ENCODE assay signal across 18 cellular contexts in genomic region chr9:77582572-77583365, GRCh38.
DNase-seq lines count a peak whose midpoint lies in the region; ATAC-seq and TF ChIP-seq lines count a peak whose summit lies in the region.
"Had no signal": no experiment of that assay in that cellular context is flagged by ENCODE, and none has a peak within 500 bp of the region (broad histone marks: within the 10 kb centered on the region; RNA-seq: fewer than 3 reads in every experiment).

No MANE protein-coding gene starts in this region.

- H3K4me3 Mint-ChIP-seq in GM23338 (no peak overlapping the region), WTC11 (no peak overlapping the region), nephron (no peak overlapping the region)
- H3K4me3 Mint-ChIP-seq: CD8-positive, alpha-beta T cell; H9 had no signal

- H3K27me3 ChIP-seq in GM23338 (ENCODE audit: insufficient read depth): no peaks in the 10 kb centered on the region
- H3K27me3 ChIP-seq: BLaER1 treated with 17β-estradiol and CSF1 and Interleukin-3, amounts not matched to agents 10 nM and 100 nM had no signal

- H3K36me3 ChIP-seq in GM23338 (ENCODE audit: insufficient read depth): no peaks in the 10 kb centered on the region
- H3K36me3 ChIP-seq: BLaER1 treated with 17β-estradiol and CSF1 and Interleukin-3, amounts not matched to agents 10 nM and 100 nM had no signal

- H3K9me3 Mint-ChIP-seq in GM23338 (peaks cover 2% of the 10 kb centered on the region; the same call in 1 of the 3 replicates), WTC11 (peaks cover 18% of the 10 kb centered on the region), nephron (no peaks in the 10 kb centered on the region)
- H3K9me3 Mint-ChIP-seq: CD8-positive, alpha-beta T cell; H9 had no signal

- H3K27me3 Mint-ChIP-seq in GM23338 (ENCODE audit: insufficient read depth, low read depth, poor library complexity): peaks cover 11% of the 10 kb centered on the region
- H3K27me3 Mint-ChIP-seq in WTC11 (ENCODE audit: low read depth): no peaks in the 10 kb centered on the region
- no peaks in the 10 kb centered on the region for H3K27me3 Mint-ChIP-seq in nephron (ENCODE audit: low read depth)

- H3K4me1 Mint-ChIP-seq in GM23338 (peaks cover 57% of the 10 kb centered on the region), WTC11 (peaks cover 69% of the 10 kb centered on the region), nephron (peaks cover 36% of the 10 kb centered on the region)

- POLR2A ChIA-PET in WTC11 (lab: Charles Lee): interaction anchor here (0.9 kb wide), 1 partner anchor 14 kb away, joined by 3 read pairs; no protein-coding TSS in a partner anchor
- POLR2A ChIA-PET in GM10248 (lab: Yijun Ruan, JAX): no interaction called here

- no peaks in the 10 kb centered on the region for H4K20me1 ChIP-seq in GM23338 (replicated peaks; ENCODE audit: insufficient read depth)
- H4K20me1 ChIP-seq: BLaER1 treated with 17β-estradiol and CSF1 and Interleukin-3, amounts not matched to agents 10 nM and 100 nM had no signal

- H3K9me2 ChIP-seq in GM23338 (ENCODE audit: insufficient read depth): peaks cover 40% of the 10 kb centered on the region

- H3F3A ChIP-seq in GM23338 (replicated peaks; ENCODE audit: low read depth): no peaks in the 10 kb centered on the region

- peaks cover 11% of the 10 kb centered on the region; the same call in 2 of the 3 replicates for H3K36me3 Mint-ChIP-seq in GM23338 (ENCODE audit: low read depth)
- H3K36me3 Mint-ChIP-seq in WTC11: peaks cover 8% of the 10 kb centered on the region; the same call in 1 of the 2 replicates
- no peaks in the 10 kb centered on the region for H3K36me3 Mint-ChIP-seq in nephron (ENCODE audit: low read depth)
- H3K36me3 Mint-ChIP-seq: CD8-positive, alpha-beta T cell had no signal

- H3K4me3 ChIP-seq in GM23338: no peak overlapping the region
- H3K4me3 ChIP-seq: A549; BLaER1 treated with 17β-estradiol and CSF1 and Interleukin-3, amounts not matched to agents 10 nM and 100 nM had no signal

- CTCF ChIA-PET in WTC11 (lab: Charles Lee): interaction anchor here (0.5 to 0.9 kb wide), 2 partner anchors 60 to 67 kb away, joined by 5 read pairs; no protein-coding TSS in a partner anchor
- CTCF ChIA-PET in GM10248 (lab: Yijun Ruan, JAX): no interaction called here

- H3K27ac Mint-ChIP-seq in GM23338 (no peak overlapping the region), WTC11 (peak overlapping the region; percentile 50; the same call in 1 of the 2 replicates), nephron (peak overlapping the region; percentile 77 to 91 (median 83))
- H3K27ac Mint-ChIP-seq: CD8-positive, alpha-beta T cell had no signal

- no peaks in the 10 kb centered on the region for H3K79me2 ChIP-seq in GM23338 (replicated peaks; ENCODE audit: insufficient read depth)

- H3K4me2 ChIP-seq in GM23338: peak overlapping the region; percentile 9; the same call in 1 of the 2 replicates
- H3K4me2 ChIP-seq: A549; BLaER1 treated with 17β-estradiol and CSF1 and Interleukin-3, amounts not matched to agents 10 nM and 100 nM had no signal

- DNase-seq in GM23338 (ENCODE audit: low spot score) (no peak), WTC11 (ENCODE audit: low spot score) (no peak), islet precursor cell (peak; percentile 10), GM10248 (ENCODE audit: extremely low spot score) (no peak), NCI-H1694 (lab: John Stamatoyannopoulos, UW) (no peak)
- DNase-seq: Calu3; CD8-positive, alpha-beta T cell; DMS53; EL; H9; NCI-H1092 treated with DMSO at 0.1 percent for 48 hours; NCI-H146; NCI-H2081 had no signal

- no peak overlapping the region for H3K27ac ChIP-seq in GM23338 (ENCODE audit: low read depth)
- H3K27ac ChIP-seq: A549; BLaER1 treated with 17β-estradiol and CSF1 and Interleukin-3, amounts not matched to agents 10 nM and 100 nM had no signal

- ATAC-seq in GM23338: no peak
- ATAC-seq in WTC11: no peak
- no peak for ATAC-seq in GM21786 (IDR thresholded peaks at IDR 0.05; ENCODE audit: unreplicated experiment)
- ATAC-seq: A549; CD8-positive, alpha-beta T cell; Right ventricle myocardium inferior had no signal

- H3K4me1 ChIP-seq in GM23338 (ENCODE audit: insufficient read depth): peaks cover 45% of the 10 kb centered on the region

- no peak overlapping the region for H2AFZ ChIP-seq in GM23338

- TF ChIP-seq CTCF in GM23338 (conservative IDR thresholded peaks at IDR 0.05; ENCODE audit: low read depth in 2 of 2) (no peak), WTC11 (IDR thresholded peaks at IDR 0.05) (no peak), nephron (IDR thresholded peaks at IDR 0.05; ENCODE audit: unreplicated experiment in 3 of 3) (no peak), GM10248 (IDR thresholded peaks at IDR 0.05; ENCODE audit: control extremely low read depth, extremely low read depth, low read depth, missing control alignments) (no peak)

TF ChIP-seq in GM23338, 12 proteins besides CTCF, POLR2A, EP300 and RAD21 (continues in another document):
- TF ChIP-seq ZNF331 (CRISPR knock-in tag; IDR thresholded peaks at IDR 0.05; ENCODE audit: low read depth) (no peak), POLR2AphosphoS5 (IDR thresholded peaks at IDR 0.05; ENCODE audit: low read depth) (no peak), EZH2 (IDR thresholded peaks at IDR 0.05; ENCODE audit: low read depth, unreplicated experiment) (no peak), STAT1 (IDR thresholded peaks at IDR 0.05; ENCODE audit: unreplicated experiment) (no peak), EZH2phosphoT487 (IDR thresholded peaks at IDR 0.05; ENCODE audit: unreplicated experiment) (no peak), NANOG (IDR thresholded peaks at IDR 0.05; ENCODE audit: borderline replicate concordance) (no peak), REST (IDR thresholded peaks at IDR 0.05; ENCODE audit: unreplicated experiment) (no peak)

TF ChIP-seq in WTC11, 78 proteins besides CTCF, POLR2A, EP300 and RAD21 (continues in another document):
- TF ChIP-seq ZNF281 (CRISPR knock-in tag; IDR thresholded peaks at IDR 0.05) (no peak), EMX1 (CRISPR knock-in tag; IDR thresholded peaks at IDR 0.05) (no peak), FOXP4 (CRISPR knock-in tag; IDR thresholded peaks at IDR 0.05) (no peak), FOXK1 (CRISPR knock-in tag; IDR thresholded peaks at IDR 0.05) (no peak), TEAD4 (CRISPR knock-in tag; IDR thresholded peaks at IDR 0.05) (no peak), E2F1 (CRISPR knock-in tag; IDR thresholded peaks at IDR 0.05) (no peak), ATF2 (CRISPR knock-in tag; IDR thresholded peaks at IDR 0.05; ENCODE audit: borderline replicate concordance, low read depth) (no peak)
